Comparison of ENCODE assay signal across 1 cellular context in genomic region chr7:73827568-73828106, GRCh38.
TF ChIP-seq lines count a peak whose summit lies in the region.

No MANE protein-coding gene starts in this region.

TF ChIP-seq in GM23338, 12 proteins besides CTCF, POLR2A, EP300 and RAD21 (continued from another document):
- TF ChIP-seq ZNF462 (CRISPR knock-in tag; IDR thresholded peaks at IDR 0.05), result no peak
- TF ChIP-seq EZH2phosphoT487 (IDR thresholded peaks at IDR 0.05; ENCODE audit: unreplicated experiment), result no peak
- TF ChIP-seq JUNB (IDR thresholded peaks at IDR 0.05; ENCODE audit: unreplicated experiment), result no peak
- TF ChIP-seq REST (IDR thresholded peaks at IDR 0.05; ENCODE audit: unreplicated experiment), result no peak
TF ChIP-seq in GM23338: peak in this region for 0.
